In the genomic region with DNA sequence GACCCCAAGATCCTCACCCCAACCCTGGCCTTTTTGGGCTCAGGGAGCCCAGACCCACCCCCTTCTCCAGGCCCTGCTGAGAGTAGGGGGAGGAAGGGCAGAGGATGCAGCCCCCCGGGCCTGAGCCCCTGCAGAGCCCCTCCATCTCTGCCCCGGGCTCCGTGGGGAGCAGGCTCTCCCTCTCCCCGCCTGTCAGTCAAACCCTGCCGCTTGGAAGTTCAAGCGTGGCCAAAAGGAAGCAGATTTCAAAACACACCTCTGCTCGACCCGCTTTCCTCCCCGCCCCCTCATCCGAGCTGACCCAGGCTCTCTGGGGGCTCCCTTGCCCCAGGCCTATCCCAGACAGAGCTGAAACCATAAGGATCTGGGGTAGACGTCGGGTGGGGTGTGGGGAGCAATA, we compare ENCODE assay signal across 19 cellular contexts.
"Had no signal": no experiment of that assay in that cellular context is flagged by ENCODE, and none has a peak within 500 bp of the region (broad histone marks: within the 10 kb centered on the region; RNA-seq: fewer than 3 reads in every experiment).

No MANE protein-coding gene starts in this region.

- H3K27ac ChIP-seq: epithelial cell of prostate, esophagus muscularis mucosa, gastrocnemius medialis, lower lobe of right lung, parathyroid adenoma, psoas muscle, right lobe of liver, thoracic aorta, transverse colon had no signal

- H3K9me3 ChIP-seq: esophagus muscularis mucosa, gastrocnemius medialis, heart right ventricle, left ventricle myocardium inferior, lower lobe of right lung, psoas muscle, right lobe of liver, thoracic aorta, transverse colon had no signal

- H2AFZ ChIP-seq: parathyroid adenoma had no signal

- ATAC-seq: gastrocnemius medialis; heart right ventricle; lower lobe of right lung; natural killer cell; psoas muscle; stimulated activated memory B cell treated with anti-CD40 and anti-IgM and Interleukin-4, amounts not matched to agents 10 μg/mL and 1 μg/mL and 100 μg/mL, for 72 hours had no signal

- H3K79me2 ChIP-seq: parathyroid adenoma had no signal

- H3K9ac ChIP-seq: parathyroid adenoma had no signal

- H3K36me3 ChIP-seq: esophagus muscularis mucosa, gastrocnemius medialis, heart right ventricle, left ventricle myocardium inferior, lower lobe of right lung, right lobe of liver, thoracic aorta, transverse colon had no signal

- DNase-seq: effector memory CD4-positive, alpha-beta T cell; gastrocnemius medialis; islet precursor cell; left ventricle myocardium inferior; lower lobe of right lung; natural killer cell; psoas muscle; retina; right lobe of liver; stimulated activated CD4-positive, alpha-beta T cell treated with anti-CD3 and anti-CD28 coated beads, Interleukin-15, amount 100 ng/mL, for 24 hours; stimulated activated CD4-positive, alpha-beta T cell treated with anti-CD3 and anti-CD28 coated beads, Interleukin-1b, Interleukin-23, amount 100 ng/mL, for 48 hours; stimulated activated CD4-positive, alpha-beta T cell treated with anti-CD3 and anti-CD28 coated beads, Interleukin-4, amount 100 ng/mL, for 24 hours; transverse colon had no signal

- H3K27me3 ChIP-seq: gastrocnemius medialis, right lobe of liver, transverse colon had no signal

- H3K4me3 ChIP-seq: esophagus muscularis mucosa, gastrocnemius medialis, heart right ventricle, left ventricle myocardium inferior, lower lobe of right lung, psoas muscle, right lobe of liver, thoracic aorta, transverse colon had no signal

- H3K4me1 ChIP-seq: esophagus muscularis mucosa, gastrocnemius medialis, lower lobe of right lung, parathyroid adenoma, psoas muscle, right lobe of liver, transverse colon had no signal
